ENCODE assay signal across 14 cellular contexts in genomic region chr10:64159910-64160872, GRCh38.
A peak's percentile ranks its signal among the peaks of the same experiment; 100 is the strongest.
DNase-seq lines count a peak whose midpoint lies in the region; ATAC-seq and TF ChIP-seq lines count a peak whose summit lies in the region.
"Had no signal": no experiment of that assay in that cellular context is flagged by ENCODE, and none has a peak within 500 bp of the region (broad histone marks: within the 10 kb centered on the region; RNA-seq: fewer than 3 reads in every experiment).

No MANE protein-coding gene starts in this region.

- H3K79me2 ChIP-seq in neural progenitor cell (ENCODE audit: low read depth): no peaks in the 10 kb centered on the region

- WGBS in body of pancreas, 2 donors: 42 to 61% methylated on average over 2 of the region's 2 CpGs

- H3K27me3 Mint-ChIP-seq in neural progenitor cell (ENCODE audit: insufficient read depth, low read depth) (peaks cover 2% of the 10 kb centered on the region), type B pancreatic cell (no peaks in the 10 kb centered on the region)
- H3K27me3 Mint-ChIP-seq: CD8-positive, alpha-beta memory T cell had no signal

- H3K4me3 ChIP-seq in body of pancreas: no peak overlapping the region
- no peak overlapping the region for H3K4me3 ChIP-seq in neural progenitor cell
- H3K4me3 ChIP-seq: BLaER1, GM23248 had no signal

- H3K9me3 Mint-ChIP-seq in neural progenitor cell: no peaks in the 10 kb centered on the region
- H3K9me3 Mint-ChIP-seq in type B pancreatic cell: no peaks in the 10 kb centered on the region

- no peak for DNase-seq in Right ventricle myocardium inferior (ENCODE audit: missing footprints)
- DNase-seq in left ventricle myocardium superior: no peak
- peak; percentile 6 to 54 (median 14) for DNase-seq in body of pancreas
- DNase-seq in neural progenitor cell (ENCODE audit: low spot score): peak; percentile 35
- no peak for DNase-seq in type B pancreatic cell (ENCODE audit: extremely low spot score, unreplicated experiment)
- DNase-seq: 8988T; AML-193; Caco-2; CD8-positive, alpha-beta memory T cell; DMS53; GM23248 had no signal

- H3K36me3 Mint-ChIP-seq in neural progenitor cell (no peaks in the 10 kb centered on the region), type B pancreatic cell (no peaks in the 10 kb centered on the region)
- H3K36me3 Mint-ChIP-seq: CD8-positive, alpha-beta memory T cell had no signal

- no peak for TF ChIP-seq POLR2A in body of pancreas (IDR thresholded peaks at IDR 0.05)

- peak; percentile 8 for ATAC-seq in Right ventricle myocardium inferior
- ATAC-seq in left ventricle myocardium superior: no peak
- ATAC-seq in body of pancreas: no peak
- ATAC-seq in GM18868 (IDR thresholded peaks at IDR 0.05; ENCODE audit: unreplicated experiment): no peak
- ATAC-seq in HG03571 (IDR thresholded peaks at IDR 0.05; ENCODE audit: unreplicated experiment): no peak

- H3K27ac Mint-ChIP-seq in neural progenitor cell (no peak overlapping the region), type B pancreatic cell (peak overlapping the region; percentile 27)
- H3K27ac Mint-ChIP-seq: CD8-positive, alpha-beta memory T cell had no signal

- H3K4me3 Mint-ChIP-seq in neural progenitor cell (no peak overlapping the region), type B pancreatic cell (no peak overlapping the region)
- H3K4me3 Mint-ChIP-seq: CD8-positive, alpha-beta memory T cell had no signal

- TF ChIP-seq CTCF in body of pancreas (IDR thresholded peaks at IDR 0.05) (no peak), neural progenitor cell (IDR thresholded peaks at IDR 0.05) (no peak), type B pancreatic cell (conservative IDR thresholded peaks at IDR 0.05) (no peak)

- peaks cover 10% of the 10 kb centered on the region for H3K4me1 Mint-ChIP-seq in neural progenitor cell
- H3K4me1 Mint-ChIP-seq in type B pancreatic cell (ENCODE audit: unreplicated experiment): peaks cover 6% of the 10 kb centered on the region
- H3K4me1 Mint-ChIP-seq: CD8-positive, alpha-beta memory T cell had no signal

- H3K27me3 ChIP-seq in body of pancreas: no peaks in the 10 kb centered on the region
- H3K27me3 ChIP-seq in neural progenitor cell: no peaks in the 10 kb centered on the region
- H3K27me3 ChIP-seq: BLaER1 had no signal

- H3K9ac ChIP-seq in neural progenitor cell: no peak overlapping the region
- H3K9ac ChIP-seq: BLaER1, GM23248 had no signal

- H3K9me3 ChIP-seq in body of pancreas (no peaks in the 10 kb centered on the region), neural progenitor cell (ENCODE audit: low read depth) (no peaks in the 10 kb centered on the region)
- H3K9me3 ChIP-seq: BLaER1 had no signal

- H2AFZ ChIP-seq in neural progenitor cell (replicated peaks): no peak overlapping the region
- H2AFZ ChIP-seq: GM23248 had no signal

- H3K4me2 ChIP-seq in neural progenitor cell: peak overlapping the region; percentile 23
- H3K4me2 ChIP-seq: BLaER1 had no signal

- H3K36me3 ChIP-seq in body of pancreas (replicated peaks in 1 of 2; ENCODE audit: insufficient read depth in 1 of 2, low read depth in 2 of 2) (no peaks in the 10 kb centered on the region), neural progenitor cell (no peaks in the 10 kb centered on the region)
- H3K36me3 ChIP-seq: BLaER1 had no signal

- peaks cover 5% of the 10 kb centered on the region for H3F3A ChIP-seq in neural progenitor cell (ENCODE audit: low read depth)

- no peaks in the 10 kb centered on the region for H3K4me1 ChIP-seq in body of pancreas
- peaks cover 14% of the 10 kb centered on the region for H3K4me1 ChIP-seq in neural progenitor cell
- H3K4me1 ChIP-seq: BLaER1, Caco-2 had no signal

- H3K27ac ChIP-seq in body of pancreas (no peak overlapping the region), neural progenitor cell (peak overlapping the region; percentile 43)
- H3K27ac ChIP-seq: BLaER1, GM23248 had no signal

- no peaks in the 10 kb centered on the region for H4K20me1 ChIP-seq in neural progenitor cell (ENCODE audit: low read depth)
- H4K20me1 ChIP-seq: BLaER1 had no signal

- intact Hi-C loops in Right ventricle myocardium inferior (cut with DNase I): no loop called here
- intact Hi-C loops in left ventricle myocardium superior (cut with micrococcal nuclease): no loop called here
- intact Hi-C loops in body of pancreas (cut with DNase I): no loop called here

Comparison
In these comparisons a context has a peak if more than half of its experiments do, and no peak if none do; other contexts are left out.
1. DNase-seq: peak in body of pancreas (4 of 4) and neural progenitor cell (single experiment); none in Right ventricle myocardium inferior (single experiment), left ventricle myocardium superior (single experiment) and type B pancreatic cell (single experiment).